ENCODE assay signal across 20 cellular contexts in genomic region chr1:28209700-28210099, GRCh38. TPM values are rescaled to one million over a fixed set of nuclear protein-coding genes. Genes with fewer than 3 reads are reported as not detected.
DNase-seq lines count a peak whose midpoint lies in the region; TF ChIP-seq lines count a peak whose summit lies in the region.
"Had no signal": no experiment of that assay in that cellular context is flagged by ENCODE, and none has a peak within 500 bp of the region (broad histone marks: within the 10 kb centered on the region; RNA-seq: fewer than 3 reads in every experiment).

No MANE protein-coding gene starts in this region.

- H3K4me1 Mint-ChIP-seq in MCF 10A (ENCODE audit: insufficient read depth, unreplicated experiment) = peaks cover 9% of the 10 kb centered on the region

- WGBS in mammary epithelial cell (ENCODE audit: low coverage, missing lambda C conversion rate) = 92% methylated on average over 1 of the region's 1 CpG
- WGBS in thymus = 98% methylated on average over 1 of the region's 1 CpG

- H3K4me2 ChIP-seq in mammary epithelial cell (ENCODE audit: insufficient read depth, low read depth, low read length) (no peak overlapping the region), OCI-LY7 (ENCODE audit: low read length) (no peak overlapping the region)
- H3K4me2 ChIP-seq: PC-9 had no signal

- CTCF ChIA-PET in MCF 10A (lab: Yijun Ruan, JAX) = interaction anchor here (0.6 to 6.4 kb wide), 19 partner anchors 10 to 1448 kb away, joined by 3 to 123 read pairs (median 4); partner anchors contain the start of gene EYA3
- CTCF ChIA-PET in mammary epithelial cell (lab: Charles Lee; ENCODE audit: low non-redundant PET) = interaction anchor here (0.6 to 1.3 kb wide), 6 partner anchors 113 to 352 kb away, joined by 3 to 15 read pairs (median 4); no protein-coding TSS in a partner anchor
- CTCF ChIA-PET in OCI-LY7 (lab: Charles Lee; ENCODE audit: unreplicated experiment) = interaction anchor here (1.1 to 1.3 kb wide), 2 partner anchors 15 to 118 kb away, joined by 3 to 5 read pairs; no protein-coding TSS in a partner anchor

- no peaks in the 10 kb centered on the region for H3K9me2 ChIP-seq in OCI-LY7 (ENCODE audit: insufficient read depth, low read length)

- BruUV-seq in MCF 10A (replicated peaks; lab: Mats Ljungman, UMichigan) = no TSS peak
- BruUV-seq in mammary epithelial cell (replicated peaks; lab: Mats Ljungman, UMichigan) = no TSS peak
- no TSS peak for BruUV-seq in OCI-LY7 (replicated peaks; lab: Mats Ljungman, UMichigan)

- dilution Hi-C loops in mammary epithelial cell (cut with HindIII; ENCODE audit: low sequenced_read_pairs) = loop anchor here (5.0 kb wide), 1 partner anchor 98 kb away; no protein-coding TSS in a partner anchor

- intact Hi-C loops in MCF 10A (cut with micrococcal nuclease) (loop anchor here (1.0 to 10.0 kb wide), 3 partner anchors 118 to 352 kb away; no protein-coding TSS in a partner anchor), mammary epithelial cell (cut with micrococcal nuclease) (loop anchor here (1.0 to 10.0 kb wide), 3 partner anchors 118 to 351 kb away; no protein-coding TSS in a partner anchor), OCI-LY7 (cut with micrococcal nuclease; ENCODE audit: unreplicated experiment) (loop anchor here (1.0 to 2.0 kb wide), 4 partner anchors 34 to 351 kb away; no protein-coding TSS in a partner anchor)

- no peaks in the 10 kb centered on the region for H4K20me1 ChIP-seq in mammary epithelial cell (ENCODE audit: insufficient read depth, low read length)
- H4K20me1 ChIP-seq in OCI-LY7 (ENCODE audit: insufficient read depth, low read length) = no peaks in the 10 kb centered on the region

- no peak for DNase-seq in MCF 10A (ENCODE audit: unreplicated experiment)
- no peak for DNase-seq in mammary epithelial cell
- DNase-seq in OCI-LY7 (ENCODE audit: low spot score) = no peak
- no peak for DNase-seq in epithelial cell of prostate (ENCODE audit: low read depth, low spot score)
- DNase-seq in T1000 (lab: John Stamatoyannopoulos, UW) = no peak
- no peak for DNase-seq in NCI-H345 (lab: John Stamatoyannopoulos, UW)
- no peak for DNase-seq in NOMO-1 treated with dmso at 0.1 percent for 144 hours (lab: John Stamatoyannopoulos, UW; ENCODE audit: unreplicated experiment)
- DNase-seq: COR-L47, GDM1, NCI-H1105, NCI-H1694, NCI-H2081 treated with DMSO at 0.1 percent for 48 hours, NCI-H510A treated with DMSO at 0.1 percent for 48 hours, PC-9, SJCRH30 had no signal

- no peak overlapping the region for H3K9ac ChIP-seq in mammary epithelial cell (ENCODE audit: insufficient read depth, low read length)

- H3K4me3 ChIP-seq in mammary epithelial cell (replicated peaks in 1 of 3; ENCODE audit: insufficient read depth in 1 of 3, low read depth in 2 of 3, low read length in 3 of 3) = no peak overlapping the region
- H3K4me3 ChIP-seq in OCI-LY7 (ENCODE audit: low read depth, low read length, poor library complexity, severe bottlenecking) = no peak overlapping the region
- no peak overlapping the region for H3K4me3 ChIP-seq in thymus (ENCODE audit: low read length)
- H3K4me3 ChIP-seq: PC-9, SJCRH30 had no signal

- TF ChIP-seq CTCF in MCF 10A (IDR thresholded peaks at IDR 0.05; ENCODE audit: unreplicated experiment) (peak; percentile 5), mammary epithelial cell (conservative IDR thresholded peaks at IDR 0.05 in 1 of 2, IDR thresholded peaks at IDR 0.05 in 1 of 2; ENCODE audit: extremely low read depth in 1 of 2, insufficient read depth in 1 of 2, low read depth in 1 of 2, low read length in 2 of 2) (no peak), OCI-LY7 (conservative IDR thresholded peaks at IDR 0.05; ENCODE audit: low read length) (no peak)

- H3K4me1 ChIP-seq in mammary epithelial cell (ENCODE audit: insufficient read depth, low read length) (no peaks in the 10 kb centered on the region), OCI-LY7 (ENCODE audit: insufficient read depth, low read length, poor library complexity, severe bottlenecking) (peaks cover 9% of the 10 kb centered on the region), thymus (ENCODE audit: control insufficient read depth, insufficient read depth, low read length) (no peaks in the 10 kb centered on the region)
- H3K4me1 ChIP-seq: SJCRH30 had no signal

- H3K27me3 ChIP-seq in mammary epithelial cell (ENCODE audit: insufficient read depth, low read length) (no peaks in the 10 kb centered on the region), thymus (ENCODE audit: control insufficient read depth, insufficient read depth) (no peaks in the 10 kb centered on the region)
- H3K27me3 ChIP-seq: SJCRH30 had no signal

- no peak overlapping the region for H3K4me3 Mint-ChIP-seq in MCF 10A (ENCODE audit: unreplicated experiment)
- H3K4me3 Mint-ChIP-seq: IgD-negative memory B cell had no signal

- no peak overlapping the region for H2AFZ ChIP-seq in mammary epithelial cell (ENCODE audit: low read depth, low read length)
- no peak overlapping the region for H2AFZ ChIP-seq in OCI-LY7 (ENCODE audit: low read length)
- H2AFZ ChIP-seq: PC-9 had no signal

- no peaks in the 10 kb centered on the region for H3K27me3 Mint-ChIP-seq in MCF 10A (ENCODE audit: insufficient read depth, unreplicated experiment)
- H3K27me3 Mint-ChIP-seq: IgD-negative memory B cell had no signal

- POLR2A ChIA-PET in MCF 10A (lab: Yijun Ruan, JAX) = interaction anchor here (0.6 to 3.2 kb wide), 9 partner anchors 22 to 303 kb away, joined by 3 to 26 read pairs (median 4); partner anchors contain the start of genes ATP5IF1 and EYA3
- POLR2A ChIA-PET in OCI-LY7 (lab: Charles Lee) = interaction anchor here (1.0 to 1.6 kb wide), 5 partner anchors 10 to 122 kb away, joined by 3 to 9 read pairs (median 5); partner anchors contain the start of gene EYA3

- in situ Hi-C loops in mammary epithelial cell (cut with MboI; ENCODE audit: low sequenced_read_pairs in 2 of 2) = loop anchor here in 1 of 2 donors (5.0 kb wide), 1 partner anchor 117 kb away; no protein-coding TSS in a partner anchor

- H3K27ac Mint-ChIP-seq in MCF 10A (ENCODE audit: low read depth, unreplicated experiment) = no peak overlapping the region

- H3K36me3 Mint-ChIP-seq in MCF 10A (ENCODE audit: insufficient read depth, unreplicated experiment) = peaks cover 67% of the 10 kb centered on the region

- H3K9me3 ChIP-seq in mammary epithelial cell (replicated peaks; ENCODE audit: insufficient read depth, low read length) (no peaks in the 10 kb centered on the region), OCI-LY7 (ENCODE audit: low read length) (no peaks in the 10 kb centered on the region), thymus (ENCODE audit: control insufficient read depth) (no peaks in the 10 kb centered on the region)
- H3K9me3 ChIP-seq: SJCRH30 had no signal

- H3K36me3 ChIP-seq in mammary epithelial cell (ENCODE audit: insufficient read depth, low read length) (peaks cover 19% of the 10 kb centered on the region), OCI-LY7 (ENCODE audit: insufficient read depth, low read length) (peaks cover 94% of the 10 kb centered on the region), thymus (ENCODE audit: control insufficient read depth, insufficient read depth) (peaks cover 27% of the 10 kb centered on the region)

- no peaks in the 10 kb centered on the region for H3K9me3 Mint-ChIP-seq in MCF 10A (ENCODE audit: unreplicated experiment)
- H3K9me3 Mint-ChIP-seq: IgD-negative memory B cell had no signal

- H3K79me2 ChIP-seq in mammary epithelial cell (ENCODE audit: insufficient read depth, low read length) (peaks cover 14% of the 10 kb centered on the region), OCI-LY7 (ENCODE audit: insufficient read depth, low read depth, low read length) (peaks cover 4% of the 10 kb centered on the region; the same call in 1 of the 2 replicates)

- H3K27ac ChIP-seq in mammary epithelial cell (ENCODE audit: insufficient read depth, low read depth, low read length) (no peak overlapping the region), OCI-LY7 (ENCODE audit: low read depth, low read length, poor library complexity, severe bottlenecking) (peak overlapping the region; percentile 17), epithelial cell of prostate (peak overlapping the region; percentile 3), thymus (ENCODE audit: low read depth) (peak overlapping the region; percentile 36)
- H3K27ac ChIP-seq: 22Rv1, PC-9, RWPE1, SJCRH30 had no signal

RNA-seq across cellular contexts. Expression of gene DNAJC8, which starts 23.1 kb away (rescaled TPM):
- 59.6 and 60.0 TPM in 2 replicates for total RNA-seq in MCF 10A (2022)
- total RNA-seq in mammary epithelial cell = 10 to 100 TPM; 36.0 to 68.9 TPM
- 55.0 TPM for polyA plus RNA-seq in mammary epithelial cell
- 24.7 TPM for polyA minus RNA-seq in mammary epithelial cell
- 71.1 and 94.6 TPM in 2 replicates for total RNA-seq in OCI-LY7 (2014; rRNA removed; shearing (Covaris generic))
- 121 and 129 TPM in 2 replicates for total RNA-seq in OCI-LY7 (2022)
- 104 TPM for polyA plus RNA-seq in thymus

RNA-seq across cellular contexts. Expression of gene ATP5IF1, which starts 26.2 kb away (rescaled TPM):
- total RNA-seq in MCF 10A (2022) (214 and 232 TPM in 2 replicates), mammary epithelial cell (100 to 1,000 TPM; 114 to 244 TPM), OCI-LY7 (2022) (321 and 330 TPM in 2 replicates)
- polyA plus RNA-seq in mammary epithelial cell (399 TPM), thymus (431 TPM)
- 24.8 TPM for polyA minus RNA-seq in mammary epithelial cell
- 410 and 604 TPM in 2 replicates for total RNA-seq in OCI-LY7 (2014; rRNA removed; shearing (Covaris generic))

RNA-seq across cellular contexts. Expression of gene PTAFR, which starts 33.2 kb away (rescaled TPM):
- total RNA-seq in MCF 10A (2022) = 1.6 and 1.8 TPM in 2 replicates
- total RNA-seq in mammary epithelial cell = 10 to 100 TPM in 1 of 2 donors, 1 to 10 TPM in 1; 1.8 to 10.9 TPM
- 38.1 TPM for polyA plus RNA-seq in mammary epithelial cell
- 25.8 TPM for polyA minus RNA-seq in mammary epithelial cell
- 6.1 and 8.0 TPM in 2 replicates for total RNA-seq in OCI-LY7 (2014; rRNA removed; shearing (Covaris generic))
- 24.5 and 32.8 TPM in 2 replicates for total RNA-seq in OCI-LY7 (2022)
- 3.4 TPM for polyA plus RNA-seq in thymus
- total RNA-seq: LHCN-M2 had no signal

RNA-seq across cellular contexts. Expression of gene SESN2, which starts 49.6 kb away (rescaled TPM):
- total RNA-seq in MCF 10A (2022) (106 and 118 TPM in 2 replicates), mammary epithelial cell (10 to 100 TPM; 83.0 to 98.5 TPM), OCI-LY7 (2022) (37.6 and 41.2 TPM in 2 replicates)
- polyA plus RNA-seq in mammary epithelial cell (21.5 TPM), thymus (6.7 TPM)
- 23.6 TPM for polyA minus RNA-seq in mammary epithelial cell
- 18.3 and 22.8 TPM in 2 replicates for total RNA-seq in OCI-LY7 (2014; rRNA removed; shearing (Covaris generic))
